ENCODE assay signal across 12 cellular contexts in the genomic region with DNA sequence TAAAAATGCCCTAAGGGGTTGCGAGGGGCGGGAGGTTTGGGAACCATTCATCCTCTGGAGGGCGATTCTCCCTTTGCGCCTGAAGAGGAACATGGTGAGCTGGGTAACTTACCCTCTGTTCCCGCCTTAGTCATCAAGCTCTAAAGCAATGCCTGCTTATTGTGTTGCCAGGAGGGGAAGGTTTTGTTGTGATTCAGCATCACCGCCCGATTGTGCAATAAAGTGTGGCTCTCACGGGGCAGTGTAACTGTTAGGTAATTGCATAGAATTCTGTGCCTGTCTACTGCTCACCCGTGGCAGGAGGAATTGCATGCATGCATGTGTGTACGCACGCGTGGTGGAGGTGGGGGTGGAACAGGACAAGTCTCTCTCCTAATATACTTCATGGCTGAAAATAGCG.
DNase-seq lines count a peak whose midpoint lies in the region; ATAC-seq and TF ChIP-seq lines count a peak whose summit lies in the region.
"Had no signal": no experiment of that assay in that cellular context is flagged by ENCODE, and none has a peak within 500 bp of the region (broad histone marks: within the 10 kb centered on the region; RNA-seq: fewer than 3 reads in every experiment).

No MANE protein-coding gene starts in this region.

- no peak overlapping the region for H3K4me3 ChIP-seq in epithelial cell of proximal tubule (ENCODE audit: low read depth, low read length)
- H3K4me3 ChIP-seq: esophagus muscularis mucosa had no signal

- TF ChIP-seq CTCF in epithelial cell of proximal tubule (conservative IDR thresholded peaks at IDR 0.05; ENCODE audit: low read depth, low read length), result no peak

- ATAC-seq in GM21515 (IDR thresholded peaks at IDR 0.05; ENCODE audit: unreplicated experiment), result no peak
- no peak for ATAC-seq in HG03439 (IDR thresholded peaks at IDR 0.05; ENCODE audit: unreplicated experiment)
- ATAC-seq in GM19452 (IDR thresholded peaks at IDR 0.05; ENCODE audit: unreplicated experiment), result no peak

- DNase-seq in GM04504 (ENCODE audit: low read depth) (peak; percentile 83), NOMO-1 treated with dmso at 0.1 percent for 144 hours (lab: John Stamatoyannopoulos, UW; ENCODE audit: unreplicated experiment) (peak; percentile 95), epithelial cell of proximal tubule (ENCODE audit: low read depth) (peak; percentile 90), renal cortical epithelial cell (ENCODE audit: low read depth) (peak; percentile 97)
- DNase-seq in activated CD4-positive, alpha-beta T cell treated with anti-CD3 and anti-CD28 coated beads for 4 hours, result no peak
- DNase-seq: activated CD4-positive, CD25-positive, alpha-beta regulatory T cell; activated naive CD8-positive, alpha-beta T cell treated with anti-CD3 and anti-CD28 coated beads, Interleukin-2, amount 10 ng/mL, durations not matched to agents 7 days and 5 days; MM.1S had no signal

Comparison
In these comparisons a context has a peak if more than half of its experiments do, and no peak if none do; other contexts are left out.
1. DNase-seq: peak in GM04504 (single experiment), NOMO-1 treated with dmso at 0.1 percent for 144 hours (single experiment), epithelial cell of proximal tubule (single experiment) and renal cortical epithelial cell (single experiment); none in activated CD4-positive, alpha-beta T cell treated with anti-CD3 and anti-CD28 coated beads for 4 hours (0 of 2).